8 cellular contexts compared by ENCODE assay signal in genomic region chr9:97501972-97502221, GRCh38. TPM values are rescaled to one million over a fixed set of nuclear protein-coding genes. Genes with fewer than 3 reads are reported as not detected.
DNase-seq lines count a peak whose midpoint lies in the region; ATAC-seq and TF ChIP-seq lines count a peak whose summit lies in the region.

No MANE protein-coding gene starts in this region.

- peaks cover 15 to 38% (median 23%) of the 10 kb centered on the region in 3 donors for H3K4me1 ChIP-seq in esophagus squamous epithelium

- TF ChIP-seq POLR2A in esophagus squamous epithelium (IDR thresholded peaks at IDR 0.05): peak in 2 of 4 donors; percentile 13 to 17

- H3K4me3 ChIP-seq in AG10803 (ENCODE audit: low read length) (peak overlapping the region; percentile 34), LNCaP clone FGC (ENCODE audit: low read depth, low read length) (peak overlapping the region; percentile 59), esophagus squamous epithelium (peak overlapping the region; percentile 61 to 84 (median 70)), retinal pigment epithelial cell (ENCODE audit: low read length) (peak overlapping the region; percentile 41)

- DNase-seq in AG10803 (ENCODE audit: low read depth): no peak
- DNase-seq in LNCaP clone FGC (ENCODE audit: low read depth): no peak
- DNase-seq in esophagus squamous epithelium (lab: John Stamatoyannopoulos, UW): no peak
- DNase-seq in retinal pigment epithelial cell (ENCODE audit: low read depth): no peak
- no peak for DNase-seq in endothelial cell (ENCODE audit: low spot score)
- DNase-seq in activated naive CD8-positive, alpha-beta T cell treated with anti-CD3 and anti-CD28 coated beads for 36 hours: no peak
- DNase-seq in activated CD4-positive, alpha-beta T cell treated with anti-CD3 and anti-CD28 coated beads, Interleukin-2, amount 50 U/mL, for 4 hours: no peak

- peaks cover 12% of the 10 kb centered on the region for H3K36me3 Mint-ChIP-seq in endothelial cell (ENCODE audit: low read depth, unreplicated experiment)
- H3K36me3 Mint-ChIP-seq in activated naive CD8-positive, alpha-beta T cell treated with anti-CD3 and anti-CD28 coated beads for 36 hours: peaks cover 3% of the 10 kb centered on the region

- H3K4me3 Mint-ChIP-seq in endothelial cell (ENCODE audit: unreplicated experiment): no peak overlapping the region
- H3K4me3 Mint-ChIP-seq in activated naive CD8-positive, alpha-beta T cell treated with anti-CD3 and anti-CD28 coated beads for 36 hours: no peak overlapping the region

- no peaks in the 10 kb centered on the region for H3K9me3 ChIP-seq in esophagus squamous epithelium

- peaks cover 21% of the 10 kb centered on the region for H3K4me1 Mint-ChIP-seq in endothelial cell (ENCODE audit: unreplicated experiment)
- H3K4me1 Mint-ChIP-seq in activated naive CD8-positive, alpha-beta T cell treated with anti-CD3 and anti-CD28 coated beads for 36 hours: peaks cover 10% of the 10 kb centered on the region

- H3K36me3 ChIP-seq in esophagus squamous epithelium: peaks cover 0 to 2% (median 0%) of the 10 kb centered on the region in 3 donors

- H3K27me3 Mint-ChIP-seq in endothelial cell (ENCODE audit: unreplicated experiment): peaks cover 15% of the 10 kb centered on the region
- peaks cover 59% of the 10 kb centered on the region for H3K27me3 Mint-ChIP-seq in activated naive CD8-positive, alpha-beta T cell treated with anti-CD3 and anti-CD28 coated beads for 36 hours

- peak; percentile 18 for ATAC-seq in GM21423 (IDR thresholded peaks at IDR 0.05; ENCODE audit: unreplicated experiment)

- peaks cover 4% of the 10 kb centered on the region for H3K9me3 Mint-ChIP-seq in endothelial cell (ENCODE audit: unreplicated experiment)
- H3K9me3 Mint-ChIP-seq in activated naive CD8-positive, alpha-beta T cell treated with anti-CD3 and anti-CD28 coated beads for 36 hours: peaks cover 2% of the 10 kb centered on the region

- intact Hi-C loops in esophagus squamous epithelium (cut with DNase I): no loop called here

- peaks cover 0 to 80% (median 1%) of the 10 kb centered on the region in 4 donors for H3K27me3 ChIP-seq in esophagus squamous epithelium

- no peak overlapping the region for H3K27ac Mint-ChIP-seq in endothelial cell (ENCODE audit: unreplicated experiment)
- no peak overlapping the region for H3K27ac Mint-ChIP-seq in activated naive CD8-positive, alpha-beta T cell treated with anti-CD3 and anti-CD28 coated beads for 36 hours

- no peak for TF ChIP-seq CTCF in AG10803 (conservative IDR thresholded peaks at IDR 0.05; ENCODE audit: low read length)
- no peak for TF ChIP-seq CTCF in LNCaP clone FGC (IDR thresholded peaks at IDR 0.05; ENCODE audit: control insufficient read depth, extremely low read depth, insufficient read depth)
- TF ChIP-seq CTCF in esophagus squamous epithelium (IDR thresholded peaks at IDR 0.05): no peak
- no peak for TF ChIP-seq CTCF in retinal pigment epithelial cell (conservative IDR thresholded peaks at IDR 0.05; ENCODE audit: low read depth, low read length)
- TF ChIP-seq CTCF in endothelial cell (IDR thresholded peaks at IDR 0.05; ENCODE audit: unreplicated experiment): no peak

- WGBS in esophagus squamous epithelium, 2 donors: no CpG with 5 or more reads among the region's 30 CpGs

- H3K27ac ChIP-seq in esophagus squamous epithelium: peak overlapping the region; percentile 61 to 88 (median 77)

RNA-seq across cellular contexts. Expression of gene TMOD1, which starts 0.4 kb away (rescaled TPM):
- total RNA-seq in esophagus squamous epithelium (10 to 100 TPM in 1 of 4 donors, 1 to 10 TPM in 2, under 1 TPM in 1; 0.15 to 13.4 (median 2.4) TPM), endothelial cell (ENCODE audit: unreplicated experiment) (0.41 TPM)
- 1 to 10 TPM; 1.2 to 1.5 TPM for total RNA-seq in activated naive CD8-positive, alpha-beta T cell treated with anti-CD3 and anti-CD28 coated beads for 36 hours
